19 cellular contexts compared by ENCODE assay signal in genomic region chr15:77163806-77164384, GRCh38.
A peak's percentile ranks its signal among the peaks of the same experiment; 100 is the strongest.
DNase-seq lines count a peak whose midpoint lies in the region; ATAC-seq and TF ChIP-seq lines count a peak whose summit lies in the region.
"Had no signal": no experiment of that assay in that cellular context is flagged by ENCODE, and none has a peak within 500 bp of the region (broad histone marks: within the 10 kb centered on the region; RNA-seq: fewer than 3 reads in every experiment).

No MANE protein-coding gene starts in this region.

- CTCF ChIA-PET in CD4-positive, alpha-beta memory T cell (lab: Charles Lee; ENCODE audit: partially characterized antibody) = no interaction called here

- TF ChIP-seq POLR2A in sigmoid colon (IDR thresholded peaks at IDR 0.05) (no peak), ovary (IDR thresholded peaks at IDR 0.05) (no peak)

- peak; percentile 37 to 61 (median 42) for DNase-seq in CD4-positive, alpha-beta memory T cell
- DNase-seq in T-helper 17 cell (no peak), nephron progenitor cell (no peak), sigmoid colon (no peak), ovary (no peak), NCI-H1417 (lab: John Stamatoyannopoulos, UW) (no peak)
- no peak for DNase-seq in effector memory CD8-positive, alpha-beta T cell
- DNase-seq: DND-41, GF-D8, KG1, MM.1S, NCI-H1105, NCI-H187 treated with DMSO at 0.1 percent for 48 hours, NCI-H2171, NCI-H446 treated with DMSO at 0.1 percent for 48 hours, NCI-H748 treated with DMSO at 0.1 percent for 48 hours had no signal

- no peaks in the 10 kb centered on the region for H3K27me3 Mint-ChIP-seq in CD4-positive, alpha-beta memory T cell
- H3K27me3 Mint-ChIP-seq in T-helper 17 cell (no peaks in the 10 kb centered on the region), nephron progenitor cell (ENCODE audit: low read depth, poor library complexity) (peaks cover 3% of the 10 kb centered on the region)
- H3K27me3 Mint-ChIP-seq in effector memory CD8-positive, alpha-beta T cell = no peaks in the 10 kb centered on the region

- no peaks in the 10 kb centered on the region for H3K36me3 ChIP-seq in CD4-positive, alpha-beta memory T cell (ENCODE audit: insufficient read depth, low read length)
- H3K36me3 ChIP-seq in sigmoid colon (no peaks in the 10 kb centered on the region), ovary (no peaks in the 10 kb centered on the region)

- POLR2A ChIA-PET in CD4-positive, alpha-beta memory T cell (lab: Charles Lee; ENCODE audit: partially characterized antibody) = no interaction called here

- H3K27ac ChIP-seq in CD4-positive, alpha-beta memory T cell (ENCODE audit: low read depth, low read length) = peak overlapping the region; percentile 13
- H3K27ac ChIP-seq in sigmoid colon (no peak overlapping the region), ovary (no peak overlapping the region)
- H3K27ac ChIP-seq: A549 had no signal

- TF ChIP-seq CTCF in nephron progenitor cell (IDR thresholded peaks at IDR 0.05) = no peak
- no peak for TF ChIP-seq CTCF in sigmoid colon (IDR thresholded peaks at IDR 0.05)
- TF ChIP-seq CTCF in ovary (IDR thresholded peaks at IDR 0.05) = no peak

- H3K4me1 ChIP-seq in CD4-positive, alpha-beta memory T cell (ENCODE audit: insufficient read depth, low read length) = peaks cover 25% of the 10 kb centered on the region
- H3K4me1 ChIP-seq in sigmoid colon = peaks cover 0 to 24% (median 11%) of the 10 kb centered on the region in 4 donors
- H3K4me1 ChIP-seq in ovary (ENCODE audit: insufficient read depth) = peaks cover 2% of the 10 kb centered on the region
- H3K4me1 ChIP-seq: A549 had no signal

- H3K4me1 Mint-ChIP-seq in CD4-positive, alpha-beta memory T cell = peaks cover 15 to 38% (median 22%) of the 10 kb centered on the region in 4 donors
- H3K4me1 Mint-ChIP-seq in T-helper 17 cell = peaks cover 19% of the 10 kb centered on the region
- H3K4me1 Mint-ChIP-seq in effector memory CD8-positive, alpha-beta T cell (ENCODE audit: low read depth in 2 of 2) = peaks cover 25 to 26% of the 10 kb centered on the region in 2 donors
- H3K4me1 Mint-ChIP-seq in nephron progenitor cell = no peaks in the 10 kb centered on the region

- H3K9me3 Mint-ChIP-seq in CD4-positive, alpha-beta memory T cell = no peaks in the 10 kb centered on the region
- no peaks in the 10 kb centered on the region for H3K9me3 Mint-ChIP-seq in effector memory CD8-positive, alpha-beta T cell
- H3K9me3 Mint-ChIP-seq in nephron progenitor cell = no peaks in the 10 kb centered on the region

- peak overlapping the region; percentile 55 to 93 (median 87) for H3K27ac Mint-ChIP-seq in CD4-positive, alpha-beta memory T cell
- H3K27ac Mint-ChIP-seq in T-helper 17 cell (peak overlapping the region; percentile 84), nephron progenitor cell (peak overlapping the region; percentile 11)
- peak overlapping the region; percentile 63 to 75 for H3K27ac Mint-ChIP-seq in effector memory CD8-positive, alpha-beta T cell

- ATAC-seq in T-helper 17 cell (peak; percentile 70), GM21737 (IDR thresholded peaks at IDR 0.05; ENCODE audit: unreplicated experiment) (no peak)
- ATAC-seq in effector memory CD8-positive, alpha-beta T cell (replicated peaks) = peak; percentile 81
- ATAC-seq: A549 had no signal

- H3K27me3 ChIP-seq in CD4-positive, alpha-beta memory T cell (ENCODE audit: insufficient read depth, low read length) = no peaks in the 10 kb centered on the region
- H3K27me3 ChIP-seq in sigmoid colon (no peaks in the 10 kb centered on the region), ovary (no peaks in the 10 kb centered on the region)

- intact Hi-C loops in CD4-positive, alpha-beta memory T cell (cut with micrococcal nuclease) = no loop called here
- intact Hi-C loops in sigmoid colon (cut with DNase I) = no loop called here
- intact Hi-C loops in ovary (cut with DNase I) = no loop called here

- H3K4me3 ChIP-seq in CD4-positive, alpha-beta memory T cell (ENCODE audit: low read length in 2 of 2) = no peak overlapping the region
- H3K4me3 ChIP-seq in sigmoid colon (no peak overlapping the region), ovary (no peak overlapping the region)
- H3K4me3 ChIP-seq: A549 had no signal

- no peaks in the 10 kb centered on the region for H3K9me3 ChIP-seq in CD4-positive, alpha-beta memory T cell (ENCODE audit: control insufficient read depth in 1 of 2, low read length in 2 of 2)
- H3K9me3 ChIP-seq in T-helper 17 cell (ENCODE audit: control insufficient read depth, low read length, poor library complexity, severe bottlenecking) = no peaks in the 10 kb centered on the region
- H3K9me3 ChIP-seq in sigmoid colon = no peaks in the 10 kb centered on the region
- H3K9me3 ChIP-seq in ovary = no peaks in the 10 kb centered on the region
- H3K9me3 ChIP-seq: A549 had no signal

- WGBS in sigmoid colon, 2 donors = 80 to 86% methylated on average over 7 of the region's 7 CpGs
- 92% methylated on average over 7 of the region's 7 CpGs for WGBS in ovary, 3 donors

- H3K36me3 Mint-ChIP-seq in CD4-positive, alpha-beta memory T cell = no peaks in the 10 kb centered on the region
- H3K36me3 Mint-ChIP-seq in T-helper 17 cell (ENCODE audit: low read depth) (no peaks in the 10 kb centered on the region), nephron progenitor cell (ENCODE audit: low read depth) (no peaks in the 10 kb centered on the region)
- H3K36me3 Mint-ChIP-seq in effector memory CD8-positive, alpha-beta T cell (ENCODE audit: insufficient read depth) = peaks cover 5% of the 10 kb centered on the region

- peak overlapping the region in 6 of 8 donors; percentile 19 to 66 (median 49) for H3K4me3 Mint-ChIP-seq in CD4-positive, alpha-beta memory T cell
- H3K4me3 Mint-ChIP-seq in T-helper 17 cell (peak overlapping the region; percentile 15), nephron progenitor cell (no peak overlapping the region)
- peak overlapping the region in 1 of 2 donors; percentile 42 for H3K4me3 Mint-ChIP-seq in effector memory CD8-positive, alpha-beta T cell
- H3K4me3 Mint-ChIP-seq: CD14-positive monocyte had no signal

- TF ChIP-seq EP300 in sigmoid colon (IDR thresholded peaks at IDR 0.05) (no peak), ovary (IDR thresholded peaks at IDR 0.05) (no peak)

Comparison
In these comparisons a context has a peak if more than half of its experiments do, and no peak if none do; other contexts are left out.
1. DNase-seq: peak in CD4-positive, alpha-beta memory T cell (5 of 5); none in T-helper 17 cell (0 of 3), effector memory CD8-positive, alpha-beta T cell (0 of 3), nephron progenitor cell (single experiment), sigmoid colon (single experiment), ovary (0 of 5) and NCI-H1417 (0 of 3).
2. H3K27ac Mint-ChIP-seq: peak in every context shown above with its lines; median percentile 87 in CD4-positive, alpha-beta memory T cell; 84 in T-helper 17 cell; 69 in effector memory CD8-positive, alpha-beta T cell; 11 in nephron progenitor cell.